In the genomic region with DNA sequence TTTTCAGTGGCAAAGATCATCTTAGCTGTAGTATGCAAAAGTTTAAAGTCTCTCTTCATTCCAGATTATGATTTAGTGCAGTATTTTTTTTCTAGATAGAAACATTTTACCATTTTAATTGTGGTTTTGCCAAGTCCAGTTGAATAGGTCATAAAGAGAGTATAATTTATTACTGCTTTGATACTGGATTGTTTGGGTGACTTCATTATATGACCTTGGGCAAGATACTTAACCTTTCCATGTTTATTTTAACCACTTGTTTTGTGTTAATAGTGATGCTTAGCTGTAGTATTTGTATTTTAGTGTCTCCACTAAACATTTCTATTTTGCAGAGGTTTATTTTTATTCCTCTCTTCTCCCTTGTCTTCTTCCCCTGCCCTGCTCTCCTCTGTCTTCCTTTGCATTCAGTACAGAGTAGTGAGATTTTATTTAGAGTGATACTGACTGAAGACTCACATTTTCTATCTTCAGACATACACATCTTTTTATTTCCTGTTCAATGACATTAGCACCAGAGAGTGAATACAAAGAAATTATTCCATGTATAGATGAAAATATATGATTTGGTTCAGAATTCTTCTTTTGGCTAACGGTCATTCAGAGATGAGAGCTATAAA, we compare ENCODE assay signal across 21 cellular contexts.
DNase-seq lines count a peak whose midpoint lies in the region; ATAC-seq and TF ChIP-seq lines count a peak whose summit lies in the region.
"Had no signal": no experiment of that assay in that cellular context is flagged by ENCODE, and none has a peak within 500 bp of the region (broad histone marks: within the 10 kb centered on the region; RNA-seq: fewer than 3 reads in every experiment).

No MANE protein-coding gene starts in this region.

- H3K4me1 ChIP-seq in left ventricle myocardium inferior, result peaks cover 45% of the 10 kb centered on the region

- 0 out of 2 replicates have a peak overlapping the region, but pooled peaks have one; percentile 2 for H3K27ac Mint-ChIP-seq in WTC11
- no peak overlapping the region for H3K27ac Mint-ChIP-seq in memory B cell
- H3K27ac Mint-ChIP-seq: activated CD8-positive, alpha-beta memory T cell treated with anti-CD3 and anti-CD28 coated beads, Interleukin-2, amount 10 ng/mL, durations not matched to agents 7 days and 5 days; stimulated activated naive CD8-positive, alpha-beta T cell treated with anti-CD3 and anti-CD28 coated beads, Interleukin-15, amount 100 ng/mL, for 72 hours had no signal

- CTCF ChIA-PET in WTC11 (lab: Charles Lee) (interaction anchor here (3.1 kb wide), 1 partner anchor 88 kb away, joined by 13 read pairs; no protein-coding TSS in a partner anchor), RWPE1 (lab: Yijun Ruan, JAX) (no interaction called here)

- intact Hi-C loops in left ventricle myocardium inferior (cut with micrococcal nuclease) (no loop called here), left ventricle myocardium superior (cut with micrococcal nuclease) (no loop called here)

- no peak for DNase-seq in left ventricle myocardium inferior
- DNase-seq in left ventricle myocardium superior, result no peak
- DNase-seq in WTC11 (ENCODE audit: low spot score), result no peak
- no peak for DNase-seq in memory B cell (ENCODE audit: low spot score in 2 of 2)
- no peak for DNase-seq in DMS153 treated with DMSO at 0.1 percent for 48 hours (lab: John Stamatoyannopoulos, UW; ENCODE audit: unreplicated experiment)
- no peak for DNase-seq in NCI-H146 treated with DMSO at 0.1 percent for 48 hours (lab: John Stamatoyannopoulos, UW; ENCODE audit: unreplicated experiment)
- no peak for DNase-seq in RWPE1 (ENCODE audit: low spot score)
- DNase-seq: activated CD8-positive, alpha-beta memory T cell treated with anti-CD3 and anti-CD28 coated beads, Interleukin-2, amount 10 ng/mL, durations not matched to agents 7 days and 5 days; activated naive CD4-positive, alpha-beta T cell; DMS 273 treated with DMSO at 0.1 percent for 48 hours; dorsolateral prefrontal cortex; GOT3; hippocampal formation; Kasumi-1; NCI-H1694; NCI-H524; stimulated activated CD4-positive, alpha-beta T cell treated with anti-CD3 and anti-CD28 coated beads, Interleukin-12 subunit alpha, Interleukin-12 subunit beta, amount 100 ng/mL, for 4 hours; stimulated activated naive CD8-positive, alpha-beta T cell treated with anti-CD3 and anti-CD28 coated beads, Interleukin-15, amount 100 ng/mL, for 72 hours had no signal

- H3K4me3 Mint-ChIP-seq in WTC11 (no peak overlapping the region), memory B cell (peak overlapping the region; percentile 1)
- H3K4me3 Mint-ChIP-seq: activated CD8-positive, alpha-beta memory T cell treated with anti-CD3 and anti-CD28 coated beads, Interleukin-2, amount 10 ng/mL, durations not matched to agents 7 days and 5 days; stimulated activated naive CD8-positive, alpha-beta T cell treated with anti-CD3 and anti-CD28 coated beads, Interleukin-15, amount 100 ng/mL, for 72 hours had no signal

- H3K9me3 Mint-ChIP-seq in WTC11, result no peaks in the 10 kb centered on the region
- no peaks in the 10 kb centered on the region for H3K9me3 Mint-ChIP-seq in memory B cell
- H3K9me3 Mint-ChIP-seq: stimulated activated naive CD8-positive, alpha-beta T cell treated with anti-CD3 and anti-CD28 coated beads, Interleukin-15, amount 100 ng/mL, for 72 hours had no signal

- H3K36me3 Mint-ChIP-seq in WTC11, result no peaks in the 10 kb centered on the region
- peaks cover 11% of the 10 kb centered on the region for H3K36me3 Mint-ChIP-seq in memory B cell
- H3K36me3 Mint-ChIP-seq: activated CD8-positive, alpha-beta memory T cell treated with anti-CD3 and anti-CD28 coated beads, Interleukin-2, amount 10 ng/mL, durations not matched to agents 7 days and 5 days had no signal

- H3K4me3 ChIP-seq in left ventricle myocardium inferior, result peak overlapping the region; percentile 64
- H3K4me3 ChIP-seq: esophagus muscularis mucosa had no signal

- H3K27ac ChIP-seq in left ventricle myocardium inferior (replicated peaks), result peak overlapping the region; percentile 86
- no peak overlapping the region for H3K27ac ChIP-seq in RWPE1
- H3K27ac ChIP-seq: parathyroid adenoma had no signal

- no peaks in the 10 kb centered on the region for H3K9me3 ChIP-seq in left ventricle myocardium inferior (replicated peaks)
- H3K9me3 ChIP-seq: esophagus muscularis mucosa had no signal

- TF ChIP-seq CTCF in left ventricle myocardium inferior (IDR thresholded peaks at IDR 0.05; ENCODE audit: borderline replicate concordance), result no peak
- TF ChIP-seq CTCF in WTC11 (IDR thresholded peaks at IDR 0.05), result no peak
- no peak for TF ChIP-seq CTCF in RWPE1 (conservative IDR thresholded peaks at IDR 0.05; ENCODE audit: low read depth)

- H3K4me1 Mint-ChIP-seq in WTC11 (peaks cover 19% of the 10 kb centered on the region), memory B cell (peaks cover 15% of the 10 kb centered on the region)
- H3K4me1 Mint-ChIP-seq: stimulated activated naive CD8-positive, alpha-beta T cell treated with anti-CD3 and anti-CD28 coated beads, Interleukin-15, amount 100 ng/mL, for 72 hours had no signal

- H3K36me3 ChIP-seq in left ventricle myocardium inferior, result no peaks in the 10 kb centered on the region
- H3K36me3 ChIP-seq: esophagus muscularis mucosa had no signal

- ATAC-seq in left ventricle myocardium superior, result no peak
- ATAC-seq in WTC11, result no peak
- no peak for ATAC-seq in memory B cell (ENCODE audit: low read depth)
- no peak for ATAC-seq in GM21528 (IDR thresholded peaks at IDR 0.05; ENCODE audit: low FRiP score, unreplicated experiment)
- ATAC-seq: activated CD8-positive, alpha-beta memory T cell treated with anti-CD3 and anti-CD28 coated beads, Interleukin-2, amount 10 ng/mL, durations not matched to agents 7 days and 5 days; stimulated activated naive CD8-positive, alpha-beta T cell treated with anti-CD3 and anti-CD28 coated beads, Interleukin-15, amount 100 ng/mL, for 72 hours had no signal

- H3K27me3 ChIP-seq in left ventricle myocardium inferior (ENCODE audit: low read depth), result no peaks in the 10 kb centered on the region
- H3K27me3 ChIP-seq: dorsolateral prefrontal cortex, esophagus muscularis mucosa had no signal

- H3K27me3 Mint-ChIP-seq in WTC11 (ENCODE audit: low read depth) (no peaks in the 10 kb centered on the region), memory B cell (no peaks in the 10 kb centered on the region)
- H3K27me3 Mint-ChIP-seq: activated CD8-positive, alpha-beta memory T cell treated with anti-CD3 and anti-CD28 coated beads, Interleukin-2, amount 10 ng/mL, durations not matched to agents 7 days and 5 days; stimulated activated naive CD8-positive, alpha-beta T cell treated with anti-CD3 and anti-CD28 coated beads, Interleukin-15, amount 100 ng/mL, for 72 hours had no signal

- POLR2A ChIA-PET in WTC11 (lab: Charles Lee), result no interaction called here
- POLR2A ChIA-PET in RWPE1 (lab: Yijun Ruan, JAX; ENCODE audit: low non-redundant PET), result no interaction called here

TF ChIP-seq in WTC11, 78 proteins besides CTCF, POLR2A, EP300 and RAD21 (continues in another document):
- TF ChIP-seq CREB1 (CRISPR knock-in tag; IDR thresholded peaks at IDR 0.05), result no peak
- no peak for TF ChIP-seq SMAD4 (CRISPR knock-in tag; IDR thresholded peaks at IDR 0.05)
- TF ChIP-seq RORB (CRISPR knock-in tag; IDR thresholded peaks at IDR 0.05), result no peak
- TF ChIP-seq, protein P1, sequence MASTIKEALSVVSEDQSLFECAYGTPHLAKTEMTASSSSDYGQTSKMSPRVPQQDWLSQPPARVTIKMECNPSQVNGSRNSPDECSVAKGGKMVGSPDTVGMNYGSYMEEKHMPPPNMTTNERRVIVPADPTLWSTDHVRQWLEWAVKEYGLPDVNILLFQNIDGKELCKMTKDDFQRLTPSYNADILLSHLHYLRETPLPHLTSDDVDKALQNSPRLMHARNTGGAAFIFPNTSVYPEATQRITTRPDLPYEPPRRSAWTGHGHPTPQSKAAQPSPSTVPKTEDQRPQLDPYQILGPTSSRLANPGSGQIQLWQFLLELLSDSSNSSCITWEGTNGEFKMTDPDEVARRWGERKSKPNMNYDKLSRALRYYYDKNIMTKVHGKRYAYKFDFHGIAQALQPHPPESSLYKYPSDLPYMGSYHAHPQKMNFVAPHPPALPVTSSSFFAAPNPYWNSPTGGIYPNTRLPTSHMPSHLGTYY (CRISPR knock-in tag; IDR thresholded peaks at IDR 0.05), result no peak
- TF ChIP-seq, protein P2, sequence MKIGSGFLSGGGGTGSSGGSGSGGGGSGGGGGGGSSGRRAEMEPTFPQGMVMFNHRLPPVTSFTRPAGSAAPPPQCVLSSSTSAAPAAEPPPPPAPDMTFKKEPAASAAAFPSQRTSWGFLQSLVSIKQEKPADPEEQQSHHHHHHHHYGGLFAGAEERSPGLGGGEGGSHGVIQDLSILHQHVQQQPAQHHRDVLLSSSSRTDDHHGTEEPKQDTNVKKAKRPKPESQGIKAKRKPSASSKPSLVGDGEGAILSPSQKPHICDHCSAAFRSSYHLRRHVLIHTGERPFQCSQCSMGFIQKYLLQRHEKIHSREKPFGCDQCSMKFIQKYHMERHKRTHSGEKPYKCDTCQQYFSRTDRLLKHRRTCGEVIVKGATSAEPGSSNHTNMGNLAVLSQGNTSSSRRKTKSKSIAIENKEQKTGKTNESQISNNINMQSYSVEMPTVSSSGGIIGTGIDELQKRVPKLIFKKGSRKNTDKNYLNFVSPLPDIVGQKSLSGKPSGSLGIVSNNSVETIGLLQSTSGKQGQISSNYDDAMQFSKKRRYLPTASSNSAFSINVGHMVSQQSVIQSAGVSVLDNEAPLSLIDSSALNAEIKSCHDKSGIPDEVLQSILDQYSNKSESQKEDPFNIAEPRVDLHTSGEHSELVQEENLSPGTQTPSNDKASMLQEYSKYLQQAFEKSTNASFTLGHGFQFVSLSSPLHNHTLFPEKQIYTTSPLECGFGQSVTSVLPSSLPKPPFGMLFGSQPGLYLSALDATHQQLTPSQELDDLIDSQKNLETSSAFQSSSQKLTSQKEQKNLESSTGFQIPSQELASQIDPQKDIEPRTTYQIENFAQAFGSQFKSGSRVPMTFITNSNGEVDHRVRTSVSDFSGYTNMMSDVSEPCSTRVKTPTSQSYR (CRISPR knock-in tag; IDR thresholded peaks at IDR 0.05), result no peak
- TF ChIP-seq ZNF416 (CRISPR knock-in tag; IDR thresholded peaks at IDR 0.05), result no peak
